In the genomic region with DNA sequence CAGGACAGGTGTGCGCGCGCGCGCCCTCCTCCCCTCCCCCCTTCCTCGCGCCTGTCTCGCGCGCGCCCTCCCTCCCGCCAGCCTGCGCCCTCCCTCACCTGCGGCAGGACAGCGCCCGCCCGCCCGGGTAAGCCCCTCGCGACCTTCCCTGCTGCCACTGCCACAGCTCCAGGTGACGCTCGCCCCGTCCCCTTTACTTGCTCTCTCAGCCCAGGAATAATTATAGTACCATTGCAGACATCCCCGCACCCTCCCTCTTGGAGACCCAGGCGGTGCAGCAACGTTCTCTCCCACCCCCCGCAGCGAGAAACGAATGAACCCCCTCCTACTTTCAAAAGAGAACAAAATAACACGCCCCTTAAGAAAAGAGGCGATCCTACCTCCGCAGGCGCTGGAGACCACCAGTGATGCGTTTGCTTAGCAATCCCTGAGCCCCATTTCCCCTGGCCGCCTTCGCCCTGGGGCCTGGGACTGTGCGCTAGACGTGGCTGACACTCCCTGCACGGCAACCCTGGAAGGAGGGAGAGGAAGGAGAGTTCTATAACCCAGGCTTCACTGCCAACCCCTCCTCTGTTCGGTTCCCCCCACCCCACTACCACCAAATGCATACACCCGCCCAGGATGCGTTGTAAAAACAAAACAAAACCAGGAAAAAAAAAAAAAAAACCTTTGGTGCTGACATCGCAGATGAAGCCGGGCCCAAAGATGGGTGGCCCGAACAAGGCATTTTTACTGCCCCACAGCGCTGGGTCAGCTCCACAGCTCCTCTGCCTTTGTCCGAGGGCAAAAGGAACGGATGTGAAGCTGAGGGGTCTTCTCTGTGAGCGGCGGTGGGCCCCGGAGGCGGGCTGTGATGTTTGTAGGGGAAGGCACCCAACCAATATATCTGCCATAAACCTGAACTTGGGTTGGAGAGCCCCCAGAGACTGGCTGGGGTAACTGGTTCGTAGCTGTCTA, we compare ENCODE assay signal across 8 cellular contexts. TPM values are rescaled to one million over a fixed set of nuclear protein-coding genes. Genes with fewer than 3 reads are reported as not detected.
A peak's percentile ranks its signal among the peaks of the same experiment; 100 is the strongest.
DNase-seq lines count a peak whose midpoint lies in the region; ATAC-seq, FAIRE-seq and TF ChIP-seq lines count a peak whose summit lies in the region.

No MANE protein-coding gene starts in this region.

- H3K36me3 Mint-ChIP-seq in CD8-positive, alpha-beta memory T cell = peaks cover 0 to 10% (median 0%) of the 10 kb centered on the region in 3 donors
- H3K36me3 Mint-ChIP-seq in activated CD4-positive, alpha-beta T cell treated with anti-CD3 and anti-CD28 coated beads, Interleukin-2, amount 10 ng/mL, durations not matched to agents 7 days and 5 days (ENCODE audit: low read depth) = peaks cover 6% of the 10 kb centered on the region
- no peaks in the 10 kb centered on the region for H3K36me3 Mint-ChIP-seq in natural killer cell

- no peak for FAIRE-seq in endothelial cell of umbilical vein (lab: Jason Lieb, UNC)

- peak overlapping the region; percentile 60 for H2AFZ ChIP-seq in endothelial cell of umbilical vein (ENCODE audit: low read depth, low read length)

- peaks cover 4% of the 10 kb centered on the region in 2 donors for H3K27me3 Mint-ChIP-seq in CD8-positive, alpha-beta memory T cell
- peaks cover 41% of the 10 kb centered on the region for H3K27me3 Mint-ChIP-seq in activated CD4-positive, alpha-beta T cell treated with anti-CD3 and anti-CD28 coated beads, Interleukin-2, amount 10 ng/mL, durations not matched to agents 7 days and 5 days
- H3K27me3 Mint-ChIP-seq in natural killer cell (ENCODE audit: low read depth in 2 of 2) = peaks cover 23 to 32% of the 10 kb centered on the region in 2 donors

- H3K4me1 Mint-ChIP-seq in CD8-positive, alpha-beta memory T cell = peaks cover 44 to 64% (median 50%) of the 10 kb centered on the region in 3 donors
- peaks cover 49% of the 10 kb centered on the region for H3K4me1 Mint-ChIP-seq in activated CD4-positive, alpha-beta T cell treated with anti-CD3 and anti-CD28 coated beads, Interleukin-2, amount 10 ng/mL, durations not matched to agents 7 days and 5 days
- peaks cover 31 to 45% of the 10 kb centered on the region in 2 donors for H3K4me1 Mint-ChIP-seq in natural killer cell

- ATAC-seq in HG03135 (IDR thresholded peaks at IDR 0.05; ENCODE audit: unreplicated experiment) (peak; percentile 1), natural killer cell (no peak), HG02759 (IDR thresholded peaks at IDR 0.05; ENCODE audit: unreplicated experiment) (no peak), GM21529 (IDR thresholded peaks at IDR 0.05; ENCODE audit: unreplicated experiment) (no peak)

- peak overlapping the region; percentile 93 for H3K27ac ChIP-seq in CD8-positive, alpha-beta memory T cell (ENCODE audit: low read depth, low read length)
- H3K27ac ChIP-seq in endothelial cell of umbilical vein (ENCODE audit: insufficient read depth, low read depth, low read length) = no peak overlapping the region

- peak; percentile 3 for TF ChIP-seq POLR2A in endothelial cell of umbilical vein (IDR thresholded peaks at IDR 0.05; ENCODE audit: low read depth, low read length)

- peak in 3 of 5 donors; percentile 17 to 48 (median 19) for DNase-seq in CD8-positive, alpha-beta memory T cell
- DNase-seq in activated CD4-positive, alpha-beta T cell treated with anti-CD3 and anti-CD28 coated beads, Interleukin-2, amount 10 ng/mL, durations not matched to agents 7 days and 5 days = peak; percentile 31
- DNase-seq in endothelial cell of umbilical vein (ENCODE audit: low read depth, low spot score) = no peak
- peak; percentile 22 for DNase-seq in natural killer cell
- DNase-seq in HCEC 1CT = no peak

- CTCF ChIA-PET in CD8-positive, alpha-beta memory T cell (lab: Charles Lee) = interaction anchor here (0.6 to 2.1 kb wide), 13 partner anchors 9 to 49 kb away, joined by 3 to 11 read pairs (median 3); no protein-coding TSS in a partner anchor
- CTCF ChIA-PET in activated CD4-positive, alpha-beta T cell treated with anti-CD3 and anti-CD28 coated beads, Interleukin-2, amount 10 ng/mL, durations not matched to agents 7 days and 5 days (lab: Charles Lee) = interaction anchor here (0.6 to 1.3 kb wide), 7 partner anchors 9 to 143 kb away, joined by 3 to 5 read pairs (median 3); no protein-coding TSS in a partner anchor
- CTCF ChIA-PET in endothelial cell of umbilical vein (lab: Charles Lee) = interaction anchor here (0.8 to 2.2 kb wide), 8 partner anchors 34 to 321 kb away, joined by 3 to 7 read pairs (median 5); partner anchors contain the start of gene NRG2

- H3K27me3 ChIP-seq in CD8-positive, alpha-beta memory T cell (ENCODE audit: insufficient read depth, low read length, poor library complexity, severe bottlenecking) = no peaks in the 10 kb centered on the region
- peaks cover 31 to 65% of the 10 kb centered on the region in 2 experiments for H3K27me3 ChIP-seq in endothelial cell of umbilical vein (ENCODE audit: control insufficient read depth in 2 of 2, insufficient read depth in 2 of 2, low read length in 2 of 2)

- TSS peak; percentile 34 for BruUV-seq in endothelial cell of umbilical vein (replicated peaks; lab: Mats Ljungman, UMichigan)

- no peaks in the 10 kb centered on the region for H3K9me1 ChIP-seq in endothelial cell of umbilical vein (replicated peaks; ENCODE audit: control insufficient read depth, extremely low read depth, insufficient read depth, low read length)

- no peaks in the 10 kb centered on the region for H3K36me3 ChIP-seq in CD8-positive, alpha-beta memory T cell (ENCODE audit: insufficient read depth, low read length)
- no peaks in the 10 kb centered on the region for H3K36me3 ChIP-seq in endothelial cell of umbilical vein (ENCODE audit: control insufficient read depth in 2 of 2, extremely low read depth in 1 of 2, insufficient read depth in 2 of 2, low read length in 2 of 2)

- intact Hi-C loops in endothelial cell of umbilical vein (cut with micrococcal nuclease) = loop anchor here (2.0 kb wide), 1 partner anchor 66 kb away; the partner anchor contains the start of gene NRG2
- intact Hi-C loops in natural killer cell (cut with micrococcal nuclease) = loop anchor here (5.0 kb wide), 2 partner anchors 34 to 294 kb away; partner anchors contain the start of gene ANKHD1

- POLR2A ChIA-PET in CD8-positive, alpha-beta memory T cell (lab: Charles Lee) = interaction anchor here (0.6 to 1.5 kb wide), 12 partner anchors 10 to 1581 kb away, joined by 3 to 12 read pairs (median 4); partner anchors contain the start of genes APBB3 and SLC35A4
- POLR2A ChIA-PET in activated CD4-positive, alpha-beta T cell treated with anti-CD3 and anti-CD28 coated beads, Interleukin-2, amount 10 ng/mL, durations not matched to agents 7 days and 5 days (lab: Charles Lee) = no interaction called here
- POLR2A ChIA-PET in endothelial cell of umbilical vein (lab: Charles Lee) = interaction anchor here (0.7 kb wide), 1 partner anchor 237 kb away, joined by 5 read pairs; no protein-coding TSS in a partner anchor

- H3K4me3 ChIP-seq in CD8-positive, alpha-beta memory T cell (ENCODE audit: low read length) = peak overlapping the region; percentile 84
- peak overlapping the region; percentile 56 to 78 (median 77) for H3K4me3 ChIP-seq in endothelial cell of umbilical vein (replicated peaks in 1 of 3; ENCODE audit: insufficient read depth in 1 of 3, low read depth in 1 of 3, low read length in 3 of 3)

- peak overlapping the region; percentile 88 to 97 (median 95) for H3K4me3 Mint-ChIP-seq in CD8-positive, alpha-beta memory T cell
- peak overlapping the region; percentile 91 for H3K4me3 Mint-ChIP-seq in activated CD4-positive, alpha-beta T cell treated with anti-CD3 and anti-CD28 coated beads, Interleukin-2, amount 10 ng/mL, durations not matched to agents 7 days and 5 days
- peak overlapping the region; percentile 97 for H3K4me3 Mint-ChIP-seq in natural killer cell

- H3K79me2 ChIP-seq in endothelial cell of umbilical vein (ENCODE audit: control insufficient read depth, insufficient read depth, low read length) = peaks cover 6% of the 10 kb centered on the region

- H3K4me1 ChIP-seq in CD8-positive, alpha-beta memory T cell (ENCODE audit: insufficient read depth, low read length) = peaks cover 47% of the 10 kb centered on the region
- H3K4me1 ChIP-seq in endothelial cell of umbilical vein (ENCODE audit: control insufficient read depth, extremely low read depth, insufficient read depth, low read length) = peaks cover 17% of the 10 kb centered on the region

- peak overlapping the region; percentile 96 to 100 (median 99) for H3K27ac Mint-ChIP-seq in CD8-positive, alpha-beta memory T cell
- peak overlapping the region; percentile 94 for H3K27ac Mint-ChIP-seq in activated CD4-positive, alpha-beta T cell treated with anti-CD3 and anti-CD28 coated beads, Interleukin-2, amount 10 ng/mL, durations not matched to agents 7 days and 5 days
- peak overlapping the region; percentile 91 to 97 for H3K27ac Mint-ChIP-seq in natural killer cell

- H3K9me3 ChIP-seq in CD8-positive, alpha-beta memory T cell (ENCODE audit: low read length) = no peaks in the 10 kb centered on the region
- H3K9me3 ChIP-seq in endothelial cell of umbilical vein (replicated peaks; ENCODE audit: control insufficient read depth, insufficient read depth, low read length) = no peaks in the 10 kb centered on the region

- dilution Hi-C loops in endothelial cell of umbilical vein (cut with MboI; ENCODE audit: extremely low pct_ligation_motif_present, low sequenced_read_pairs) = no loop called here

- H3K9me3 Mint-ChIP-seq in CD8-positive, alpha-beta memory T cell = no peaks in the 10 kb centered on the region
- no peaks in the 10 kb centered on the region for H3K9me3 Mint-ChIP-seq in activated CD4-positive, alpha-beta T cell treated with anti-CD3 and anti-CD28 coated beads, Interleukin-2, amount 10 ng/mL, durations not matched to agents 7 days and 5 days
- no peaks in the 10 kb centered on the region for H3K9me3 Mint-ChIP-seq in natural killer cell

- H3K9ac ChIP-seq in endothelial cell of umbilical vein (replicated peaks; ENCODE audit: extremely low read depth, insufficient read depth, low read length) = peak overlapping the region; percentile 40

- peak overlapping the region; percentile 89 for H3K4me2 ChIP-seq in endothelial cell of umbilical vein (ENCODE audit: insufficient read depth, low read length)

- TF ChIP-seq CTCF in endothelial cell of umbilical vein (IDR thresholded peaks at IDR 0.05; ENCODE audit: extremely low read depth in 1 of 2, insufficient read depth in 1 of 2, low read depth in 1 of 2, low read length in 2 of 2) (no peak), natural killer cell (IDR thresholded peaks at IDR 0.05) (no peak)

- no peaks in the 10 kb centered on the region for H4K20me1 ChIP-seq in endothelial cell of umbilical vein (replicated peaks; ENCODE audit: control insufficient read depth, extremely low read depth, insufficient read depth, low read length)

RNA-seq across cellular contexts. Expression of gene PURA, which starts 5.5 kb away (rescaled TPM):
- 10 to 100 TPM; 14.8 to 16.4 TPM for total RNA-seq in CD8-positive, alpha-beta memory T cell
- polyA plus RNA-seq in CD8-positive, alpha-beta memory T cell = 4.8 TPM
- total RNA-seq in activated CD4-positive, alpha-beta T cell treated with anti-CD3 and anti-CD28 coated beads, Interleukin-2, amount 10 ng/mL, durations not matched to agents 7 days and 5 days = 10 to 100 TPM; 15.5 to 15.7 TPM
- 8.1 and 8.2 TPM in 2 replicates for total RNA-seq in endothelial cell of umbilical vein
- 1.1 and 1.3 TPM in 2 replicates for polyA plus RNA-seq in endothelial cell of umbilical vein
- 1.2 TPM in 2 replicates for polyA plus RNA-seq in endothelial cell of umbilical vein (2011; cell fraction: cytosol; rRNA removed)
- polyA plus RNA-seq in endothelial cell of umbilical vein (2011; cell fraction: nucleus; rRNA removed) = 1.8 and 2.4 TPM in 2 replicates
- 2.8 and 3.3 TPM in 2 replicates for polyA plus RNA-seq in endothelial cell of umbilical vein (2012)
- 3.3 and 4.3 TPM in 2 replicates for polyA minus RNA-seq in endothelial cell of umbilical vein
- 6.6 TPM for polyA minus RNA-seq in endothelial cell of umbilical vein (2011; cell fraction: cytosol; rRNA and poly(A)+ RNA removed)
- 7.5 and 7.9 TPM in 2 replicates for polyA minus RNA-seq in endothelial cell of umbilical vein (2011; cell fraction: nucleus; rRNA and poly(A)+ RNA removed)
- 10 to 100 TPM in 1 of 3 donors, 1 to 10 TPM in 2; 8.1 to 12.0 (median 9.8) TPM for total RNA-seq in natural killer cell

RNA-seq across cellular contexts. Expression of gene IGIP, which starts 17.4 kb away (rescaled TPM):
- 1 to 10 TPM; 3.7 to 4.1 TPM for total RNA-seq in CD8-positive, alpha-beta memory T cell
- 0.29 TPM for polyA plus RNA-seq in CD8-positive, alpha-beta memory T cell
- 1 to 10 TPM; 5.1 to 5.3 TPM for total RNA-seq in activated CD4-positive, alpha-beta T cell treated with anti-CD3 and anti-CD28 coated beads, Interleukin-2, amount 10 ng/mL, durations not matched to agents 7 days and 5 days
- total RNA-seq in endothelial cell of umbilical vein (2.4 and 3.3 TPM in 2 replicates), natural killer cell (1 to 10 TPM; 2.2 to 4.0 (median 4.0) TPM)
- polyA plus RNA-seq in endothelial cell of umbilical vein = 0.62 and 0.86 TPM in 2 replicates
- polyA plus RNA-seq in endothelial cell of umbilical vein (2011; cell fraction: cytosol; rRNA removed) = 0.56 and 0.63 TPM in 2 replicates
- polyA plus RNA-seq in endothelial cell of umbilical vein (2011; cell fraction: nucleus; rRNA removed) = 2.4 and 3.3 TPM in 2 replicates
- polyA plus RNA-seq in endothelial cell of umbilical vein (2012) = 1.5 and 1.6 TPM in 2 replicates
- polyA minus RNA-seq in endothelial cell of umbilical vein = 2.3 and 2.6 TPM in 2 replicates
- 0.31 TPM for polyA minus RNA-seq in endothelial cell of umbilical vein (2011; cell fraction: cytosol; rRNA and poly(A)+ RNA removed)
- 3.5 and 4.8 TPM in 2 replicates for polyA minus RNA-seq in endothelial cell of umbilical vein (2011; cell fraction: nucleus; rRNA and poly(A)+ RNA removed)

Comparison
In these comparisons a context has a peak if more than half of its experiments do, and no peak if none do; other contexts are left out.
1. DNase-seq: peak in CD8-positive, alpha-beta memory T cell (3 of 5), activated CD4-positive, alpha-beta T cell treated with anti-CD3 and anti-CD28 coated beads, Interleukin-2, amount 10 ng/mL, durations not matched to agents 7 days and 5 days (single experiment) and natural killer cell (single experiment); none in endothelial cell of umbilical vein (single experiment) and HCEC 1CT (single experiment).
2. Peak in every context shown above with its lines, with median percentiles within 50 percentile points of each other: H3K27ac Mint-ChIP-seq and H3K4me3 Mint-ChIP-seq.